ENCODE assay signal across 9 cellular contexts in the genomic region with DNA sequence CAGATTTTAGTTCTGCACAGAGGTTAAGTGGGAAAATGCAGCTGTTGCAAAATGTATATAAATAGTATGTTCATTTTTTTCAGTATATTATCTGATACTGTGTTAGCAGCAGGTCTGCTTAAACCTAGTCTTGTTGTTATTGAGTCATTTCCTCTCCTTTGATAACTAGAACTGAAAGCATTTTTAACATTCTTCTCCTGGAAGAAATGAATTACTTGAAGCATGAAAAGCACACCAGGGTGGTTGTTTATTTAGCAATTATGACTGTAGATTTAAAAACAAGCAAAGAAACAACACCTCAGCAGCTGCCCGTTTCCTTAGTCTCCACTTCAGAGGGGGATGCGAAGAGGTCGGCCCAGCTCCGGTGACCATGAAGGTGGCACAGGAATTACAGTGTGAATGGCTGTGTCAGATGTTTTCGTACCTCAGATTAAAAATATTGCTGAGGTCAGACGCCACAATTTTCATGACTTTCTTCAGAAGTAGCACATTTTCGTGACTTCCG. TPM values are rescaled to one million over a fixed set of nuclear protein-coding genes. Genes with fewer than 3 reads are reported as not detected.
DNase-seq lines count a peak whose midpoint lies in the region; ATAC-seq, FAIRE-seq and TF ChIP-seq lines count a peak whose summit lies in the region.
"Had no signal": no experiment of that assay in that cellular context is flagged by ENCODE, and none has a peak within 500 bp of the region (broad histone marks: within the 10 kb centered on the region; RNA-seq: fewer than 3 reads in every experiment).

No MANE protein-coding gene starts in this region.

- no peak for TF ChIP-seq CTCF in keratinocyte (optimal IDR thresholded peaks at IDR 0.05 in 1 of 3, IDR thresholded peaks at IDR 0.05 in 1 of 3, conservative IDR thresholded peaks at IDR 0.05 in 1 of 3; ENCODE audit: extremely low read depth in 1 of 3, insufficient read depth in 2 of 3, low read length in 3 of 3)

- CTCF ChIA-PET in activated CD8-positive, alpha-beta T cell treated with anti-CD3 and anti-CD28 coated beads, Interleukin-2, amount 10 ng/mL, durations not matched to agents 7 days and 5 days (lab: Charles Lee): interaction anchor here (0.9 to 11.0 kb wide), 8 partner anchors 53 to 99 kb away, joined by 3 to 153 read pairs (median 8); a partner anchor contains a TSS

- ATAC-seq in HG02852 (IDR thresholded peaks at IDR 0.05; ENCODE audit: unreplicated experiment) (peak; percentile 39), HG02678 (IDR thresholded peaks at IDR 0.05; ENCODE audit: unreplicated experiment) (no peak), GM19035 (IDR thresholded peaks at IDR 0.05; ENCODE audit: unreplicated experiment) (no peak), Right ventricle myocardium superior (ENCODE audit: poor library complexity) (no peak)
- ATAC-seq in activated CD8-positive, alpha-beta T cell treated with anti-CD3 and anti-CD28 coated beads, Interleukin-2, amount 10 ng/mL, durations not matched to agents 7 days and 5 days: peak; percentile 54

- POLR2A ChIA-PET in activated CD8-positive, alpha-beta T cell treated with anti-CD3 and anti-CD28 coated beads, Interleukin-2, amount 10 ng/mL, durations not matched to agents 7 days and 5 days (lab: Charles Lee): interaction anchor here (1.1 to 3.4 kb wide), 5 partner anchors 8 to 1345 kb away, joined by 3 to 31 read pairs (median 4); a partner anchor contains a TSS

- peak; percentile 56 for FAIRE-seq in keratinocyte (lab: Jason Lieb, UNC)

- peak overlapping the region; percentile 75 for H3K4me3 Mint-ChIP-seq in activated CD8-positive, alpha-beta T cell treated with anti-CD3 and anti-CD28 coated beads, Interleukin-2, amount 10 ng/mL, durations not matched to agents 7 days and 5 days

- H3K36me3 ChIP-seq in keratinocyte (ENCODE audit: control insufficient read depth in 2 of 2, extremely low read depth in 1 of 2, insufficient read depth in 2 of 2, low read length in 2 of 2): peaks cover 10 to 20% of the 10 kb centered on the region in 2 experiments
- H3K36me3 ChIP-seq: neutrophil had no signal

- H3K36me3 Mint-ChIP-seq in activated CD8-positive, alpha-beta T cell treated with anti-CD3 and anti-CD28 coated beads, Interleukin-2, amount 10 ng/mL, durations not matched to agents 7 days and 5 days (ENCODE audit: low read depth): peaks cover 5% of the 10 kb centered on the region

- dilution Hi-C loops in keratinocyte (cut with MboI; ENCODE audit: extremely low pct_ligation_motif_present, low sequenced_read_pairs): no loop called here

- H3K4me2 ChIP-seq in keratinocyte (ENCODE audit: control insufficient read depth, extremely low read depth, insufficient read depth, low read depth, low read length): peak overlapping the region; percentile 9

- H3K9me1 ChIP-seq in keratinocyte (ENCODE audit: control insufficient read depth, extremely low read depth, insufficient read depth, low read length): peaks cover 3% of the 10 kb centered on the region

- no peak overlapping the region for H2AFZ ChIP-seq in keratinocyte (ENCODE audit: control insufficient read depth, low read length)

- peaks cover 41% of the 10 kb centered on the region for H3K4me1 ChIP-seq in keratinocyte (ENCODE audit: control insufficient read depth, extremely low read depth, insufficient read depth, low read length)

- H3K4me3 ChIP-seq in keratinocyte (ENCODE audit: control insufficient read depth in 2 of 3, extremely low read depth in 1 of 3, insufficient read depth in 2 of 3, low read depth in 1 of 3, low read length in 3 of 3): peak overlapping the region in 1 of 3 experiments; percentile 8

- H3K4me1 Mint-ChIP-seq in activated CD8-positive, alpha-beta T cell treated with anti-CD3 and anti-CD28 coated beads, Interleukin-2, amount 10 ng/mL, durations not matched to agents 7 days and 5 days (ENCODE audit: low read depth): peaks cover 44% of the 10 kb centered on the region

- H3K9me3 ChIP-seq in keratinocyte (ENCODE audit: control insufficient read depth, low read depth, low read length): no peaks in the 10 kb centered on the region
- H3K9me3 ChIP-seq: neutrophil had no signal

- H3K27me3 Mint-ChIP-seq in activated CD8-positive, alpha-beta T cell treated with anti-CD3 and anti-CD28 coated beads, Interleukin-2, amount 10 ng/mL, durations not matched to agents 7 days and 5 days (ENCODE audit: low read depth): peaks cover 16% of the 10 kb centered on the region

- no peaks in the 10 kb centered on the region for H4K20me1 ChIP-seq in keratinocyte (ENCODE audit: control insufficient read depth, extremely low read depth, insufficient read depth, low read length)

- intact Hi-C loops in Right ventricle myocardium superior (cut with DNase I): no loop called here

- no peak overlapping the region for H3K9ac ChIP-seq in keratinocyte (ENCODE audit: control insufficient read depth, extremely low read depth, insufficient read depth, low read length)

- H3K79me2 ChIP-seq in keratinocyte (ENCODE audit: control insufficient read depth, insufficient read depth, low read length): no peaks in the 10 kb centered on the region

- peak overlapping the region; percentile 27 for H3K27ac ChIP-seq in keratinocyte (ENCODE audit: control insufficient read depth, insufficient read depth, low read length)
- H3K27ac ChIP-seq: neutrophil had no signal

- DNase-seq in AG08396 (ENCODE audit: low spot score) (peak; percentile 63), keratinocyte (ENCODE audit: low read depth, low spot score) (no peak), NCI-H1436 treated with DMSO at 0.1 percent for 48 hours (lab: John Stamatoyannopoulos, UW) (no peak), Right ventricle myocardium superior (no peak)
- peak; percentile 42 for DNase-seq in activated CD8-positive, alpha-beta T cell treated with anti-CD3 and anti-CD28 coated beads, Interleukin-2, amount 10 ng/mL, durations not matched to agents 7 days and 5 days

- no peaks in the 10 kb centered on the region for H3K27me3 ChIP-seq in keratinocyte (ENCODE audit: control insufficient read depth, extremely low read depth, insufficient read depth, low read length)

- H3K9me3 Mint-ChIP-seq in activated CD8-positive, alpha-beta T cell treated with anti-CD3 and anti-CD28 coated beads, Interleukin-2, amount 10 ng/mL, durations not matched to agents 7 days and 5 days (ENCODE audit: insufficient read depth): no peaks in the 10 kb centered on the region

- peak overlapping the region; percentile 89 for H3K27ac Mint-ChIP-seq in activated CD8-positive, alpha-beta T cell treated with anti-CD3 and anti-CD28 coated beads, Interleukin-2, amount 10 ng/mL, durations not matched to agents 7 days and 5 days

RNA-seq across cellular contexts. Expression of a gene that starts 53.5 kb away (rescaled TPM):
- 10 to 100 TPM; 23.3 to 23.4 TPM for total RNA-seq in activated CD8-positive, alpha-beta T cell treated with anti-CD3 and anti-CD28 coated beads, Interleukin-2, amount 10 ng/mL, durations not matched to agents 7 days and 5 days
- 20.3 to 33.9 TPM (median 24.9 TPM) in 3 replicates for polyA plus RNA-seq in keratinocyte
- 30.5 TPM for polyA plus RNA-seq in keratinocyte (2011; ENCODE audit: low read depth)
- 12.6 and 23.0 TPM in 2 replicates for polyA plus RNA-seq in keratinocyte (2011; cell fraction: cytosol; rRNA removed)
- 27.4 and 42.2 TPM in 2 replicates for polyA plus RNA-seq in keratinocyte (2011; cell fraction: nucleus; rRNA removed)
- polyA plus RNA-seq in keratinocyte (2012; ENCODE audit: low replicate concordance): 18.6 and 22.7 TPM in 2 replicates
- 3.5 to 18.9 TPM (median 9.9 TPM) in 3 replicates for polyA minus RNA-seq in keratinocyte
- 21.1 TPM for polyA minus RNA-seq in keratinocyte (2011; cell fraction: cytosol; rRNA and poly(A)+ RNA removed)
- 17.7 and 28.9 TPM in 2 replicates for polyA minus RNA-seq in keratinocyte (2011; cell fraction: nucleus; rRNA and poly(A)+ RNA removed)
- total RNA-seq in Right ventricle myocardium superior: 17.5 TPM

Comparison
In these comparisons a context has a peak if more than half of its experiments do, and no peak if none do; other contexts are left out.
1. DNase-seq: peak in AG08396 (single experiment) and activated CD8-positive, alpha-beta T cell treated with anti-CD3 and anti-CD28 coated beads, Interleukin-2, amount 10 ng/mL, durations not matched to agents 7 days and 5 days (single experiment); none in keratinocyte (single experiment), NCI-H1436 treated with DMSO at 0.1 percent for 48 hours (single experiment) and Right ventricle myocardium superior (single experiment).
2. ATAC-seq: peak in HG02852 (single experiment) and activated CD8-positive, alpha-beta T cell treated with anti-CD3 and anti-CD28 coated beads, Interleukin-2, amount 10 ng/mL, durations not matched to agents 7 days and 5 days (single experiment); none in HG02678 (single experiment), GM19035 (single experiment) and Right ventricle myocardium superior (single experiment).